ENCODE assay signal across 23 cellular contexts in the genomic region with DNA sequence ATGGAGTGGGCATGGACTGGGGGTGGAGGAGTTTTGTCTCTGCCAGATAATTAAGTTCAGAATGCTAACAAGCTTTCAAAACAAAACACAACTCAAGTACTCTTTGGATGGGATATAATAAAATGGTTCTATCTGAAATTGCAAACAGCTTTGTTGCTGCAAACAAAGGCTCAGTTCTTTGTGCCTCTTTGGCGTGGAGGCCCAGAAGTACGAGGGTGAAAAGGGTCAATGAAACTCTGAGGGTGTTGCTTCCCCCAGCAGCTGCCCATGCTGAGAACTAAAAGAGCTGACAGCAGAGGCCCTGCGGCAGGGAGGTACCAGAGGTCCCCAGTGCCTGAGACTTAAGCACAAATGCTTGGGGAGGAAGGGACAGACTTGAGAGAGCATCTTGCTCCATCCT. TPM values are rescaled to one million over a fixed set of nuclear protein-coding genes. Genes with fewer than 3 reads are reported as not detected.
"Had no signal": no experiment of that assay in that cellular context is flagged by ENCODE, and none has a peak within 500 bp of the region (broad histone marks: within the 10 kb centered on the region; RNA-seq: fewer than 3 reads in every experiment).

No MANE protein-coding gene starts in this region.

- ATAC-seq: activated CD8-positive, alpha-beta memory T cell treated with anti-CD3 and anti-CD28 coated beads, Interleukin-2, amount 10 ng/mL, durations not matched to agents 7 days and 5 days; activated CD8-positive, alpha-beta T cell treated with anti-CD3 and anti-CD28 coated beads for 36 hours; activated naive CD4-positive, alpha-beta T cell treated with anti-CD3 and anti-CD28 coated beads, Interleukin-2, amount 50 U/mL, for 72 hours; foreskin keratinocyte; left ventricle myocardium superior; stimulated activated naive B cell treated with anti-CD40 and anti-IgM and Interleukin-4, amounts not matched to agents 10 μg/mL and 1 μg/mL and 100 μg/mL, for 72 hours had no signal

- H3K27me3 ChIP-seq: breast epithelium, foreskin keratinocyte, testis, uterus had no signal

- H3K9me3 ChIP-seq: breast epithelium, testis, uterus had no signal

- H3K4me3 ChIP-seq: breast epithelium, testis, uterus had no signal

- H3K36me3 ChIP-seq: breast epithelium, uterus, WERI-Rb-1 had no signal

- DNase-seq: activated CD4-positive, alpha-beta T cell treated with anti-CD3 and anti-CD28 coated beads, Interleukin-2, amount 10 ng/mL, durations not matched to agents 7 days and 5 days; activated CD4-positive, CD25-positive, alpha-beta regulatory T cell treated with anti-CD3 and anti-CD28 coated beads, Interleukin-2, amount 50 U/mL, for 72 hours; activated CD8-positive, alpha-beta memory T cell treated with anti-CD3 and anti-CD28 coated beads, Interleukin-2, amount 10 ng/mL, durations not matched to agents 7 days and 5 days; activated CD8-positive, alpha-beta T cell treated with anti-CD3 and anti-CD28 coated beads for 36 hours; activated T-cell treated with anti-CD3 and anti-CD28 coated beads for 4 hours; effector memory CD4-positive, alpha-beta T cell; foreskin keratinocyte; left ventricle myocardium superior; mammary epithelial cell; stimulated activated CD4-positive, alpha-beta T cell treated with anti-CD3 and anti-CD28 coated beads, Interleukin-2, amount 100 ng/mL, for 48 hours; stimulated activated CD8-positive, alpha-beta memory T cell treated with anti-CD3 and anti-CD28 coated beads, Interleukin-4, amount 100 ng/mL, for 48 hours; stimulated activated naive B cell treated with anti-CD40 and anti-IgM and Interleukin-4, amounts not matched to agents 10 μg/mL and 1 μg/mL and 100 μg/mL, for 72 hours; testis; trophoblast cell; uterus; WERI-Rb-1 had no signal

- H3K27ac ChIP-seq: breast epithelium, foreskin keratinocyte, testis, uterus, WERI-Rb-1 had no signal

- H3K4me1 ChIP-seq: breast epithelium, testis, uterus had no signal

RNA-seq across cellular contexts. Expression of a gene that starts 39.1 kb away (rescaled TPM):
- total RNA-seq: activated CD4-positive, alpha-beta T cell treated with anti-CD3 and anti-CD28 coated beads, Interleukin-2, amount 10 ng/mL, durations not matched to agents 7 days and 5 days; activated CD8-positive, alpha-beta memory T cell treated with anti-CD3 and anti-CD28 coated beads, Interleukin-2, amount 10 ng/mL, durations not matched to agents 7 days and 5 days; activated CD8-positive, alpha-beta T cell treated with anti-CD3 and anti-CD28 coated beads for 36 hours; activated naive CD4-positive, alpha-beta T cell treated with anti-CD3 and anti-CD28 coated beads, Interleukin-2, amount 50 U/mL, for 72 hours; activated T-helper 1 cell treated with anti-CD3 and anti-CD28 coated beads, Interleukin-12 subunit alpha, Interleukin-12 subunit beta, Interleukin-2, Interleukin-4 antibody, amounts not matched to agents 30 ng/mL and 10 ng/mL and 1 ng/mL, durations not matched to agents 14 hours and 24 hours and 36 hours; dermis microvascular lymphatic vessel endothelial cell; foreskin keratinocyte; mammary epithelial cell; mononuclear cell; myocyte; renal cortical epithelial cell had no signal
- polyA plus RNA-seq: foreskin keratinocyte, mammary epithelial cell had no signal
